Comparison of ENCODE assay signal across 1 cellular context in the genomic region with DNA sequence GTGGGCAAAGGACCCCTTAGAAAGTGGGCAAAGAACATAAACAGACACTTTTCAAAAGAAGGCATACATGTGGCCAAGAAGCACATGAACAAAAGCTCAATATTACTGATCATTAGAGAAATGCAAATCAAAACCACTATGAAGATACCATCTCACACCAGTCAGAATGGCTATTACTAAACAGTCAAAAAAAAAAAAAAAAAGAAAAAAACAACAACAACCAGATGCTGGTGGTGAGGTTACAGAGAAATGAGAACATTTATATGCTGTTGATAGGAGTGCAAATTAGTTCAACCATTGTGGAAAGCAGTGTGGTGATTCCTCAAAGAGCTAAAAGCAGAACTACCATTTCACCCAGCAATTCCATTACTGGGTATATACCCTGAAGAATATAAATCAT. TPM values are rescaled to one million over a fixed set of nuclear protein-coding genes. Genes with fewer than 3 reads are reported as not detected.
"Had no signal": no experiment of that assay in that cellular context is flagged by ENCODE, and none has a peak within 500 bp of the region (broad histone marks: within the 10 kb centered on the region; RNA-seq: fewer than 3 reads in every experiment).

No MANE protein-coding gene starts in this region.

RNA-seq across cellular contexts. Expression of gene NUTM2B, which starts 50.6 kb away (rescaled TPM):
- polyA plus RNA-seq: smooth muscle cell had no signal
